In genomic region chr6:100504786-100505737, GRCh38 we compare ENCODE assay signal across 10 cellular contexts. TPM values are rescaled to one million over a fixed set of nuclear protein-coding genes. Genes with fewer than 3 reads are reported as not detected.
A peak's percentile ranks its signal among the peaks of the same experiment; 100 is the strongest.
DNase-seq lines count a peak whose midpoint lies in the region; ATAC-seq, FAIRE-seq and TF ChIP-seq lines count a peak whose summit lies in the region.
"Had no signal": no experiment of that assay in that cellular context is flagged by ENCODE, and none has a peak within 500 bp of the region (broad histone marks: within the 10 kb centered on the region; RNA-seq: fewer than 3 reads in every experiment).

No MANE protein-coding gene starts in this region.

- no peak overlapping the region for H2BK15ac ChIP-seq in mesenchymal stem cell (ENCODE audit: low read depth, poor library complexity, severe bottlenecking)

- H3K27me3 ChIP-seq in GM12878 (replicated peaks in 1 of 2; ENCODE audit: control insufficient read depth in 2 of 2, insufficient read depth in 2 of 2, low read length in 1 of 2): no peaks in the 10 kb centered on the region
- no peaks in the 10 kb centered on the region for H3K27me3 ChIP-seq in mesenchymal stem cell (ENCODE audit: control insufficient read depth in 1 of 2, insufficient read depth in 1 of 2, low read length in 2 of 2)

- H3K4me2 ChIP-seq in GM12878 (ENCODE audit: control insufficient read depth, insufficient read depth) (no peak overlapping the region), mesenchymal stem cell (ENCODE audit: low read length, poor library complexity, severe bottlenecking) (no peak overlapping the region)

- H3K4me1 Mint-ChIP-seq in T-helper 2 cell treated with Interferon-gamma antibody and Interleukin-4, amounts not matched to agents 5 μg/mL and 100 μg/mL, for 36 hours (ENCODE audit: low read depth): no peaks in the 10 kb centered on the region

- POLR2A ChIA-PET in GM12878 (lab: Charles Lee): no interaction called here

- ATAC-seq in HG02885 (IDR thresholded peaks at IDR 0.05; ENCODE audit: poor library complexity, unreplicated experiment) (peak; percentile 82), GM12878 (peak; percentile 50), HG03139 (IDR thresholded peaks at IDR 0.05; ENCODE audit: unreplicated experiment) (no peak), GM18502 (IDR thresholded peaks at IDR 0.05; ENCODE audit: poor library complexity, unreplicated experiment) (no peak)

- no peak overlapping the region for H2BK5ac ChIP-seq in mesenchymal stem cell (ENCODE audit: low read depth, low read length, poor library complexity, severe bottlenecking)

- peak overlapping the region; percentile 64 for H2AK5ac ChIP-seq in mesenchymal stem cell (ENCODE audit: low read length, severe bottlenecking)

- H3K4me3 ChIP-seq in GM12878 (no peak overlapping the region), mesenchymal stem cell (ENCODE audit: insufficient read depth in 1 of 2, low read depth in 1 of 2, low read length in 2 of 2) (peak overlapping the region in 1 of 2 experiments; percentile 43)

- SMC1A ChIA-PET in GM12878 (lab: Charles Lee; ENCODE audit: uncharacterized antibody, unreplicated experiment): interaction anchor here (2.0 kb wide), 1 partner anchor 12 kb away, joined by 11 read pairs; no protein-coding TSS in a partner anchor

- H3K36me3 Mint-ChIP-seq in T-helper 2 cell treated with Interferon-gamma antibody and Interleukin-4, amounts not matched to agents 5 μg/mL and 100 μg/mL, for 36 hours (ENCODE audit: low read depth): peaks cover 10% of the 10 kb centered on the region

- H4K91ac ChIP-seq in mesenchymal stem cell (ENCODE audit: low read length): no peak overlapping the region

- H3K27ac ChIP-seq in GM12878 (ENCODE audit: control insufficient read depth, insufficient read depth): no peak overlapping the region
- H3K27ac ChIP-seq in mesenchymal stem cell (ENCODE audit: low read length, poor library complexity, severe bottlenecking): peak overlapping the region; percentile 61

- H2BK12ac ChIP-seq in mesenchymal stem cell (ENCODE audit: low read length in 2 of 2): peak overlapping the region; percentile 80 to 89

- 4% methylated on average over 6 of the region's 6 CpGs for WGBS in GM12878 (ENCODE audit: insufficient coverage, insufficient replicate concordance, low lambda C conversion rate, missing lambda C conversion rate)
- WGBS in mesenchymal stem cell: 11% methylated on average over 4 of the region's 6 CpGs

- CTCF ChIA-PET in GM12878 (lab: Yijun Ruan, JAX): interaction anchor here (0.8 to 2.7 kb wide), 4 partner anchors 17 to 389 kb away, joined by 3 to 12 read pairs (median 3); no protein-coding TSS in a partner anchor

- H3K9me3 Mint-ChIP-seq in T-helper 2 cell treated with Interferon-gamma antibody and Interleukin-4, amounts not matched to agents 5 μg/mL and 100 μg/mL, for 36 hours: no peaks in the 10 kb centered on the region
- H3K9me3 Mint-ChIP-seq: activated naive CD4-positive, alpha-beta T cell treated with anti-CD3 and anti-CD28 coated beads, Interleukin-2, amount 50 U/mL, for 72 hours had no signal

- H2BK120ac ChIP-seq in mesenchymal stem cell (ENCODE audit: low read depth, low read length): no peak overlapping the region

- H4K20me1 ChIP-seq in GM12878 (ENCODE audit: control insufficient read depth, insufficient read depth): no peaks in the 10 kb centered on the region

- no peaks in the 10 kb centered on the region for H3K79me2 ChIP-seq in GM12878 (ENCODE audit: control insufficient read depth, insufficient read depth, low read length)

- peak overlapping the region; percentile 35 for H4K8ac ChIP-seq in mesenchymal stem cell (ENCODE audit: low read length)

- H3K4me3 Mint-ChIP-seq in T-helper 2 cell treated with Interferon-gamma antibody and Interleukin-4, amounts not matched to agents 5 μg/mL and 100 μg/mL, for 36 hours: no peak overlapping the region

- RAD21 ChIA-PET in GM12878 (lab: Charles Lee; ENCODE audit: unreplicated experiment): no interaction called here

- no peak for TF ChIP-seq RAD21 in GM12878 (IDR thresholded peaks at IDR 0.05; ENCODE audit: insufficient read depth, low read depth, low read length)

- H3K36me3 ChIP-seq in GM12878 (ENCODE audit: control insufficient read depth in 2 of 2, insufficient read depth in 2 of 2, low read length in 1 of 2): no peaks in the 10 kb centered on the region
- H3K36me3 ChIP-seq in mesenchymal stem cell (ENCODE audit: control insufficient read depth in 1 of 2, insufficient read depth in 2 of 2, low read depth in 1 of 2, low read length in 2 of 2): peaks cover 3 to 22% of the 10 kb centered on the region in 2 experiments

- TF ChIP-seq CTCF in GM12878 (IDR thresholded peaks at IDR 0.05 in 2 of 3, conservative IDR thresholded peaks at IDR 0.05 in 1 of 3; ENCODE audit: control insufficient read depth in 2 of 3, extremely low read depth in 1 of 3, insufficient read depth in 1 of 3, low read depth in 3 of 3, low read length in 3 of 3): no peak

- no peaks in the 10 kb centered on the region for H3K79me1 ChIP-seq in mesenchymal stem cell (replicated peaks; ENCODE audit: low read length, poor library complexity, severe bottlenecking)

- no peak for FAIRE-seq in GM12878 (lab: Jason Lieb, UNC)

- no peak overlapping the region for H2AFZ ChIP-seq in GM12878 (ENCODE audit: control insufficient read depth, low read depth, low read length)
- H2AFZ ChIP-seq in mesenchymal stem cell (ENCODE audit: low read depth, low read length): no peak overlapping the region

- BruUV-seq in GM12878 (replicated peaks; lab: Mats Ljungman, UMichigan): no TSS peak

- intact Hi-C loops in GM12878 (cut with micrococcal nuclease; ENCODE audit: unreplicated experiment): no loop called here

- DNase-seq in EH (ENCODE audit: low read depth) (peak; percentile 94), GM12878 (ENCODE audit: low read depth, low spot score) (no peak), mesenchymal stem cell (peak; percentile 85), NCI-H526 treated with DMSO at 0.1 percent for 48 hours (lab: John Stamatoyannopoulos, UW) (no peak)
- DNase-seq in T-helper 2 cell treated with Interferon-gamma antibody and Interleukin-4, amounts not matched to agents 5 μg/mL and 100 μg/mL, for 36 hours (ENCODE audit: low spot score): no peak
- DNase-seq: GF-D8 had no signal

- H3K4me1 ChIP-seq in GM12878 (ENCODE audit: control insufficient read depth, insufficient read depth, low read length): no peaks in the 10 kb centered on the region
- peaks cover 5% of the 10 kb centered on the region for H3K4me1 ChIP-seq in mesenchymal stem cell (ENCODE audit: control insufficient read depth, insufficient read depth, low read depth, low read length)

- no peaks in the 10 kb centered on the region for H3K9me3 ChIP-seq in GM12878 (replicated peaks; ENCODE audit: control insufficient read depth, insufficient read depth, low read length)
- H3K9me3 ChIP-seq in mesenchymal stem cell (ENCODE audit: control insufficient read depth, low read length): no peaks in the 10 kb centered on the region

- H3K14ac ChIP-seq in mesenchymal stem cell (ENCODE audit: low read length in 2 of 2): peak overlapping the region in 1 of 2 experiments; percentile 59

- H3K18ac ChIP-seq in mesenchymal stem cell (ENCODE audit: low read depth in 1 of 2, low read length in 2 of 2): peak overlapping the region; percentile 30 to 34

- no peak overlapping the region for H3K9ac ChIP-seq in GM12878 (ENCODE audit: control insufficient read depth, insufficient read depth, low read length)
- H3K9ac ChIP-seq in mesenchymal stem cell (ENCODE audit: low read length): peak overlapping the region; percentile 68

- in situ Hi-C loops in GM12878 (cut with MboI): no loop called here

- TF ChIP-seq POLR2A in GM12878 (IDR thresholded peaks at IDR 0.05; ENCODE audit: low read depth, low read length): no peak

- no peaks in the 10 kb centered on the region for H3K27me3 Mint-ChIP-seq in T-helper 2 cell treated with Interferon-gamma antibody and Interleukin-4, amounts not matched to agents 5 μg/mL and 100 μg/mL, for 36 hours (ENCODE audit: low read depth)

- H3K23ac ChIP-seq in mesenchymal stem cell (ENCODE audit: low read length in 2 of 2): no peak overlapping the region

- H3K27ac Mint-ChIP-seq in T-helper 2 cell treated with Interferon-gamma antibody and Interleukin-4, amounts not matched to agents 5 μg/mL and 100 μg/mL, for 36 hours: no peak overlapping the region
- H3K27ac Mint-ChIP-seq: activated naive CD4-positive, alpha-beta T cell treated with anti-CD3 and anti-CD28 coated beads, Interleukin-2, amount 50 U/mL, for 72 hours had no signal

- peak overlapping the region in 1 of 2 experiments; percentile 85 for H3K4ac ChIP-seq in mesenchymal stem cell (ENCODE audit: low read depth in 1 of 2, low read length in 2 of 2)

- no peak for TF ChIP-seq EP300 in GM12878 (IDR thresholded peaks at IDR 0.05; ENCODE audit: borderline replicate concordance in 1 of 2, control insufficient read depth in 1 of 2, low read depth in 2 of 2, low read length in 2 of 2)

TF ChIP-seq in GM12878, 131 proteins besides CTCF, POLR2A, EP300 and RAD21 (continues in another document):
- no peak for TF ChIP-seq ZNF384 (IDR thresholded peaks at IDR 0.05; ENCODE audit: borderline replicate concordance, low read depth, low read length)
- peak in 1 of 2 experiments; percentile 53; a peak in 1 of 3 replicates for TF ChIP-seq EGR1 (IDR thresholded peaks at IDR 0.05; ENCODE audit: borderline replicate concordance in 1 of 2, low read depth in 2 of 2, low read length in 2 of 2)
- TF ChIP-seq NR2C1 (IDR thresholded peaks at IDR 0.05): no peak
- peak; percentile 57 for TF ChIP-seq RUNX3 (IDR thresholded peaks at IDR 0.05; ENCODE audit: low read length)

RNA-seq across cellular contexts. Expression of gene SIM1, which starts 40.3 kb away (rescaled TPM):
- total RNA-seq in GM12878 (2013; cell fraction: nucleolus; rRNA removed): not detected in 2 replicates
- total RNA-seq in GM12878 (2014; rRNA removed) (not detected in 2 replicates), GM12878 (2014; rRNA removed; fragmentation: Illumina TruSeq; extraction: Trizol) (not detected in 2 replicates), GM12878 (2021) (not detected in 2 replicates)
- polyA plus RNA-seq in GM12878 (2011; ENCODE audit: low read depth): not detected
- polyA plus RNA-seq in GM12878 (2011; rRNA removed) (0.01 TPM in 1 of 2 replicates, not detected in the other), GM12878 (2014; fragmentation: Illumina TruSeq; extraction: Trizol) (not detected in 2 replicates), GM12878 (2014; fragmentation: Nextera tagmentation; extraction: Ambion mirVana) (not detected), GM12878 (2014; rRNA removed) (not detected in 2 replicates), GM12878 (2016; fragmentation: Nextera tagmentation; extraction: Ambion mirVana) (not detected)
- not detected in 2 replicates for polyA plus RNA-seq in GM12878 (2011; cell fraction: cytosol; rRNA removed)
- polyA plus RNA-seq in GM12878 (2011; cell fraction: nucleus; rRNA removed): not detected in 2 replicates
- polyA plus RNA-seq in GM12878 (2012): not detected in 2 replicates
- polyA minus RNA-seq in GM12878 (2011; rRNA and poly(A)+ RNA removed): not detected in 2 replicates
- polyA minus RNA-seq in GM12878 (2011; cell fraction: cytosol; rRNA and poly(A)+ RNA removed): not detected in 2 replicates
- polyA minus RNA-seq in GM12878 (2011; cell fraction: nucleus; rRNA and poly(A)+ RNA removed): not detected in 2 replicates
- polyA plus RNA-seq in mesenchymal stem cell (2013, experiment 1 of 2): not detected
- not detected for polyA plus RNA-seq in mesenchymal stem cell (2013, experiment 2 of 2)
- total RNA-seq: activated naive CD4-positive, alpha-beta T cell treated with anti-CD3 and anti-CD28 coated beads, Interleukin-2, amount 50 U/mL, for 72 hours had no signal

Comparison
In these comparisons a context has a peak if more than half of its experiments do, and no peak if none do; other contexts are left out.
1. DNase-seq: peak in EH (single experiment) and mesenchymal stem cell (single experiment); none in GM12878 (single experiment), NCI-H526 treated with DMSO at 0.1 percent for 48 hours (single experiment) and T-helper 2 cell treated with Interferon-gamma antibody and Interleukin-4, amounts not matched to agents 5 μg/mL and 100 μg/mL, for 36 hours (single experiment).
2. ATAC-seq: peak in HG02885 (single experiment) and GM12878 (single experiment); none in HG03139 (single experiment) and GM18502 (single experiment).